In genomic region chr4:150072906-150073714, GRCh38 we compare ENCODE assay signal across 13 cellular contexts. TPM values are rescaled to one million over a fixed set of nuclear protein-coding genes. Genes with fewer than 3 reads are reported as not detected.
DNase-seq lines count a peak whose midpoint lies in the region; ATAC-seq and TF ChIP-seq lines count a peak whose summit lies in the region.
"Had no signal": no experiment of that assay in that cellular context is flagged by ENCODE, and none has a peak within 500 bp of the region (broad histone marks: within the 10 kb centered on the region; RNA-seq: fewer than 3 reads in every experiment).

No MANE protein-coding gene starts in this region.

- no peak for ATAC-seq in GM21737 (IDR thresholded peaks at IDR 0.05; ENCODE audit: unreplicated experiment)

- DNase-seq in HS-27A (ENCODE audit: low read depth) (peak; percentile 39), astrocyte of the cerebellum (ENCODE audit: low read depth) (peak; percentile 89), hepatic stellate cell (ENCODE audit: low spot score) (peak; percentile 72), thyroid gland (no peak), globus pallidus (ENCODE audit: low spot score) (no peak), GF-D8 (lab: John Stamatoyannopoulos, UW) (no peak)
- DNase-seq: activated CD4-positive, alpha-beta T cell treated with anti-CD3 and anti-CD28 coated beads, Interleukin-2, amount 10 ng/mL, durations not matched to agents 7 days and 5 days; activated naive CD4-positive, alpha-beta T cell treated with Interleukin-2 at 50 U/mL for 16 hours; effector CD4-positive, alpha-beta T cell; left cardiac atrium; NCI-H748 treated with DMSO at 0.1 percent for 48 hours had no signal

- H3K27ac ChIP-seq in thyroid gland: peak overlapping the region; percentile 44 to 61 (median 59)
- H3K27ac ChIP-seq: parathyroid adenoma had no signal

- WGBS in thyroid gland, 2 donors: 48 to 55% methylated on average over 2 of the region's 2 CpGs

- intact Hi-C loops in thyroid gland (cut with DNase I): loop anchor here (10.0 kb wide), 1 partner anchor 162 kb away; no protein-coding TSS in a partner anchor

- H3K4me1 ChIP-seq in thyroid gland: no peaks in the 10 kb centered on the region
- H3K4me1 ChIP-seq: parathyroid adenoma had no signal

- TF ChIP-seq POLR2A in thyroid gland (IDR thresholded peaks at IDR 0.05): no peak

- H3K4me3 ChIP-seq in astrocyte of the cerebellum (ENCODE audit: low read depth, low read length) (no peak overlapping the region), thyroid gland (replicated peaks in 1 of 3) (no peak overlapping the region)

- in situ Hi-C loops in astrocyte of the cerebellum (cut with HindIII; ENCODE audit: low sequenced_read_pairs): no loop called here

- H3K27me3 ChIP-seq in thyroid gland: no peaks in the 10 kb centered on the region

- no peaks in the 10 kb centered on the region for H3K36me3 ChIP-seq in thyroid gland

- TF ChIP-seq CTCF in astrocyte of the cerebellum (IDR thresholded peaks at IDR 0.05; ENCODE audit: low read depth, low read length, missing control alignments) (no peak), thyroid gland (IDR thresholded peaks at IDR 0.05) (no peak)

- no peaks in the 10 kb centered on the region for H3K9me3 ChIP-seq in thyroid gland

RNA-seq across cellular contexts. Expression of gene DCLK2, which starts 5.1 kb away (rescaled TPM):
- 10 to 100 TPM in 3 of 4 donors, 1 to 10 TPM in 1; 6.6 to 19.7 (median 12.3) TPM for total RNA-seq in thyroid gland
- total RNA-seq: activated CD4-positive, alpha-beta T cell treated with anti-CD3 and anti-CD28 coated beads, Interleukin-2, amount 10 ng/mL, durations not matched to agents 7 days and 5 days had no signal

Comparison
In these comparisons a context has a peak if more than half of its experiments do, and no peak if none do; other contexts are left out.
1. DNase-seq: peak in HS-27A (single experiment), astrocyte of the cerebellum (single experiment) and hepatic stellate cell (single experiment); none in thyroid gland (0 of 2), globus pallidus (single experiment) and GF-D8 (single experiment).